ENCODE assay signal across 21 cellular contexts in the genomic region with DNA sequence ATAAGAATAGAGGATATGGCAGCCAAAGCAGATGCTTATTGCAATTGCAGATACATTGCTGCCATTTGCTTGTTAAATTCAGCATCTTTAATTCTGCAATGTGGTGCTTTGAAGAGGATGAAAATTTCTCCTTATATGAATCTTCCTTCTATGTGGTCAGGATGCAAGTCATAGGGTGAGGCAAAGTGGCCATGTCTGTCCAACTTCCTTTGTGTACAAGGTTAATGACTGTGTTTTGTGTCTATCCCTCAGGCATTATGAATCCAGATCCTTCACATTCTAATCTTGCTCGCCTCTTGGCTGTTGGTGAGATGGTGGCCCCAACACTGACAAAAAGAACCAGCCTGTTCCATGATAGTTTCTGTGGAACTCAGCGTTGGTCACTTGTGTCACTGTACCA.
"Had no signal": no experiment of that assay in that cellular context is flagged by ENCODE, and none has a peak within 500 bp of the region (broad histone marks: within the 10 kb centered on the region; RNA-seq: fewer than 3 reads in every experiment).

No MANE protein-coding gene starts in this region.

- DNase-seq: activated CD4-positive, alpha-beta memory T cell treated with anti-CD3 and anti-CD28 coated beads, Interleukin-2, amount 10 ng/mL, durations not matched to agents 7 days and 5 days; activated CD4-positive, alpha-beta T cell treated with anti-CD3 and anti-CD28 coated beads for 36 hours; activated CD4-positive, alpha-beta T cell treated with anti-CD3 and anti-CD28 coated beads, Interleukin-2, amount 50 U/mL, for 1 hour; activated effector memory CD4-positive, alpha-beta T cell treated with anti-CD3 and anti-CD28 coated beads, Interleukin-2, amount 50 U/mL, for 16 hours; activated naive CD4-positive, alpha-beta T cell treated with anti-CD3 and anti-CD28 coated beads, Interleukin-2, amount 10 ng/mL, durations not matched to agents 7 days and 5 days; activated naive CD8-positive, alpha-beta T cell treated with anti-CD3 and anti-CD28 coated beads for 36 hours; activated T-cell treated with anti-CD3 and anti-CD28 coated beads, Interleukin-2, amount 50 U/mL, for 72 hours; KG1; MG63; MV-4-11; NCI-H1092 treated with DMSO at 0.1 percent for 48 hours; NCI-H1417 treated with DMSO at 0.1 percent for 48 hours; NCI-H187; NCI-H2081; NCI-H510A treated with DMSO at 0.1 percent for 48 hours; NCI-H69; SIG-M5; T-helper 17 cell; T-helper 9 cell had no signal

- H3K27me3 Mint-ChIP-seq: activated CD4-positive, alpha-beta memory T cell treated with anti-CD3 and anti-CD28 coated beads, Interleukin-2, amount 10 ng/mL, durations not matched to agents 7 days and 5 days; activated naive CD4-positive, alpha-beta T cell treated with anti-CD3 and anti-CD28 coated beads, Interleukin-2, amount 10 ng/mL, durations not matched to agents 7 days and 5 days; central memory CD8-positive, alpha-beta T cell; IgD-negative memory B cell; T-helper 17 cell had no signal

- H3K4me3 Mint-ChIP-seq: activated CD4-positive, alpha-beta memory T cell treated with anti-CD3 and anti-CD28 coated beads, Interleukin-2, amount 10 ng/mL, durations not matched to agents 7 days and 5 days; activated CD4-positive, alpha-beta T cell treated with anti-CD3 and anti-CD28 coated beads for 36 hours; activated naive CD4-positive, alpha-beta T cell treated with anti-CD3 and anti-CD28 coated beads, Interleukin-2, amount 10 ng/mL, durations not matched to agents 7 days and 5 days; activated naive CD8-positive, alpha-beta T cell treated with anti-CD3 and anti-CD28 coated beads for 36 hours; central memory CD8-positive, alpha-beta T cell; IgD-negative memory B cell; T-helper 17 cell had no signal

- ATAC-seq: activated CD4-positive, alpha-beta T cell treated with anti-CD3 and anti-CD28 coated beads for 36 hours; T-helper 17 cell had no signal

- H3K9me3 Mint-ChIP-seq: activated CD4-positive, alpha-beta memory T cell treated with anti-CD3 and anti-CD28 coated beads, Interleukin-2, amount 10 ng/mL, durations not matched to agents 7 days and 5 days; activated naive CD4-positive, alpha-beta T cell treated with anti-CD3 and anti-CD28 coated beads, Interleukin-2, amount 10 ng/mL, durations not matched to agents 7 days and 5 days; activated naive CD8-positive, alpha-beta T cell treated with anti-CD3 and anti-CD28 coated beads for 36 hours; central memory CD8-positive, alpha-beta T cell had no signal

- H3K36me3 Mint-ChIP-seq: activated naive CD4-positive, alpha-beta T cell treated with anti-CD3 and anti-CD28 coated beads, Interleukin-2, amount 10 ng/mL, durations not matched to agents 7 days and 5 days; activated naive CD8-positive, alpha-beta T cell treated with anti-CD3 and anti-CD28 coated beads for 36 hours; IgD-negative memory B cell had no signal

- H3K4me1 Mint-ChIP-seq: activated naive CD4-positive, alpha-beta T cell treated with anti-CD3 and anti-CD28 coated beads, Interleukin-2, amount 10 ng/mL, durations not matched to agents 7 days and 5 days; central memory CD8-positive, alpha-beta T cell; IgD-negative memory B cell; T-helper 17 cell had no signal

- H3K27ac Mint-ChIP-seq: activated CD4-positive, alpha-beta memory T cell treated with anti-CD3 and anti-CD28 coated beads, Interleukin-2, amount 10 ng/mL, durations not matched to agents 7 days and 5 days; activated CD4-positive, alpha-beta T cell treated with anti-CD3 and anti-CD28 coated beads for 36 hours; activated naive CD4-positive, alpha-beta T cell treated with anti-CD3 and anti-CD28 coated beads, Interleukin-2, amount 10 ng/mL, durations not matched to agents 7 days and 5 days; activated naive CD8-positive, alpha-beta T cell treated with anti-CD3 and anti-CD28 coated beads for 36 hours; IgD-negative memory B cell; T-helper 17 cell had no signal
